In genomic region chr9:133475292-133475941, GRCh38 we compare ENCODE assay signal across 38 cellular contexts. TPM values are rescaled to one million over a fixed set of nuclear protein-coding genes. Genes with fewer than 3 reads are reported as not detected.
"Had no signal": no experiment of that assay in that cellular context is flagged by ENCODE, and none has a peak within 500 bp of the region (broad histone marks: within the 10 kb centered on the region; RNA-seq: fewer than 3 reads in every experiment).

No MANE protein-coding gene starts in this region.

- H3K27ac Mint-ChIP-seq: activated CD4-positive, alpha-beta memory T cell treated with anti-CD3 and anti-CD28 coated beads for 36 hours; activated CD4-positive, alpha-beta T cell treated with anti-CD3 and anti-CD28 coated beads, Interleukin-2, amount 10 ng/mL, durations not matched to agents 24 days and 14 days; activated naive CD4-positive, alpha-beta T cell treated with anti-CD3 and anti-CD28 coated beads, Interleukin-2, amount 10 ng/mL, durations not matched to agents 7 days and 5 days; activated naive CD8-positive, alpha-beta T cell treated with anti-CD3 and anti-CD28 coated beads, Interleukin-2, amount 10 ng/mL, durations not matched to agents 7 days and 5 days; activated T-helper 1 cell treated with anti-CD3 and anti-CD28 coated beads, Interleukin-12 subunit alpha, Interleukin-12 subunit beta, Interleukin-2, Interleukin-4 antibody, amounts not matched to agents 30 ng/mL and 10 ng/mL and 1 ng/mL, durations not matched to agents 14 hours and 24 hours and 36 hours; nephron progenitor cell; T-helper 1 cell treated with Interleukin-12 subunit alpha and Interleukin-12 subunit beta and Interleukin-4 antibody, amounts not matched to agents 30 μg/mL and 1 μg/mL, for 36 hours had no signal

- H3K4me3 ChIP-seq: ascending aorta, esophagus squamous epithelium, hepatocyte, pancreas, prostate gland, smooth muscle cell, suprapubic skin, tibial artery, upper lobe of right lung had no signal

- H3K36me3 Mint-ChIP-seq: activated CD4-positive, alpha-beta memory T cell treated with anti-CD3 and anti-CD28 coated beads for 36 hours; activated naive CD4-positive, alpha-beta T cell treated with anti-CD3 and anti-CD28 coated beads, Interleukin-2, amount 10 ng/mL, durations not matched to agents 7 days and 5 days; activated naive CD8-positive, alpha-beta T cell treated with anti-CD3 and anti-CD28 coated beads, Interleukin-2, amount 10 ng/mL, durations not matched to agents 7 days and 5 days; brain had no signal

- H3K4me3 Mint-ChIP-seq: activated CD4-positive, alpha-beta memory T cell treated with anti-CD3 and anti-CD28 coated beads for 36 hours; activated CD4-positive, alpha-beta T cell treated with anti-CD3 and anti-CD28 coated beads, Interleukin-2, amount 10 ng/mL, durations not matched to agents 24 days and 14 days; activated naive CD4-positive, alpha-beta T cell treated with anti-CD3 and anti-CD28 coated beads, Interleukin-2, amount 10 ng/mL, durations not matched to agents 7 days and 5 days; activated naive CD8-positive, alpha-beta T cell treated with anti-CD3 and anti-CD28 coated beads, Interleukin-2, amount 10 ng/mL, durations not matched to agents 7 days and 5 days; activated T-helper 1 cell treated with anti-CD3 and anti-CD28 coated beads, Interleukin-12 subunit alpha, Interleukin-12 subunit beta, Interleukin-2, Interleukin-4 antibody, amounts not matched to agents 30 ng/mL and 10 ng/mL and 1 ng/mL, durations not matched to agents 14 hours and 24 hours and 36 hours; nephron progenitor cell; T-helper 1 cell treated with Interleukin-12 subunit alpha and Interleukin-12 subunit beta and Interleukin-4 antibody, amounts not matched to agents 30 μg/mL and 1 μg/mL, for 36 hours had no signal

- H3K9me3 ChIP-seq: ascending aorta, esophagus squamous epithelium, pancreas, prostate gland, suprapubic skin, tibial artery, upper lobe of right lung had no signal

- H3K4me2 ChIP-seq: hepatocyte, smooth muscle cell had no signal

- H3K27ac ChIP-seq: ascending aorta, epithelial cell of prostate, esophagus squamous epithelium, hepatocyte, pancreas, prostate gland, suprapubic skin, tibial artery, upper lobe of right lung had no signal

- H3K9me3 Mint-ChIP-seq: activated CD4-positive, alpha-beta memory T cell treated with anti-CD3 and anti-CD28 coated beads for 36 hours; activated CD4-positive, alpha-beta T cell treated with anti-CD3 and anti-CD28 coated beads, Interleukin-2, amount 10 ng/mL, durations not matched to agents 24 days and 14 days; activated naive CD4-positive, alpha-beta T cell treated with anti-CD3 and anti-CD28 coated beads, Interleukin-2, amount 10 ng/mL, durations not matched to agents 7 days and 5 days; activated naive CD8-positive, alpha-beta T cell treated with anti-CD3 and anti-CD28 coated beads, Interleukin-2, amount 10 ng/mL, durations not matched to agents 7 days and 5 days; activated T-helper 1 cell treated with anti-CD3 and anti-CD28 coated beads, Interleukin-12 subunit alpha, Interleukin-12 subunit beta, Interleukin-2, Interleukin-4 antibody, amounts not matched to agents 30 ng/mL and 10 ng/mL and 1 ng/mL, durations not matched to agents 14 hours and 24 hours and 36 hours; brain; nephron progenitor cell; T-helper 1 cell treated with Interleukin-12 subunit alpha and Interleukin-12 subunit beta and Interleukin-4 antibody, amounts not matched to agents 30 μg/mL and 1 μg/mL, for 36 hours had no signal

- ATAC-seq: left ventricle myocardium superior, pancreas, upper lobe of right lung had no signal

- H3K4me1 ChIP-seq: prostate gland had no signal

- H3K27me3 Mint-ChIP-seq: activated CD4-positive, alpha-beta memory T cell treated with anti-CD3 and anti-CD28 coated beads for 36 hours; activated naive CD8-positive, alpha-beta T cell treated with anti-CD3 and anti-CD28 coated beads, Interleukin-2, amount 10 ng/mL, durations not matched to agents 7 days and 5 days; brain had no signal

- DNase-seq: activated CD4-positive, alpha-beta memory T cell treated with anti-CD3 and anti-CD28 coated beads for 36 hours; activated CD4-positive, alpha-beta T cell treated with anti-CD3 and anti-CD28 coated beads, Interleukin-2, amount 10 ng/mL, durations not matched to agents 24 days and 14 days; activated CD4-positive, CD25-positive, alpha-beta regulatory T cell treated with anti-CD3 and anti-CD28 coated beads, Interleukin-2, amount 50 U/mL, for 72 hours; activated CD8-positive, alpha-beta memory T cell treated with anti-CD3 and anti-CD28 coated beads, Interleukin-2, amount 50 U/mL, for 4 hours; activated effector memory CD4-positive, alpha-beta T cell treated with anti-CD3 and anti-CD28 coated beads, Interleukin-2, amount 50 U/mL, for 16 hours; activated naive CD4-positive, alpha-beta T cell treated with anti-CD3 and anti-CD28 coated beads, Interleukin-2, amount 10 ng/mL, durations not matched to agents 7 days and 5 days; activated naive CD8-positive, alpha-beta T cell treated with anti-CD3 and anti-CD28 coated beads, Interleukin-2, amount 10 ng/mL, durations not matched to agents 7 days and 5 days; activated T-cell treated with anti-CD3 and anti-CD28 coated beads, Interleukin-2, amount 50 U/mL, for 1 hour; dermis blood vessel endothelial cell; effector CD4-positive, alpha-beta T cell; esophagus squamous epithelium; foreskin melanocyte; islet precursor cell; left ventricle myocardium superior; nephron progenitor cell; nucleus accumbens; retina; stimulated activated CD4-positive, alpha-beta T cell treated with anti-CD3 and anti-CD28 coated beads, Interleukin-1b, Interleukin-23, amount 100 ng/mL, for 48 hours; stimulated activated CD4-positive, alpha-beta T cell treated with anti-CD3 and anti-CD28 coated beads, Interleukin-4, amount 100 ng/mL, for 4 hours; stimulated activated CD8-positive, alpha-beta memory T cell treated with anti-CD3 and anti-CD28 coated beads, Interleukin-4, amount 100 ng/mL, for 48 hours; stimulated activated naive CD4-positive, alpha-beta T cell; T1000; tibial artery; upper lobe of right lung had no signal

- FAIRE-seq: pancreas had no signal

RNA-seq across cellular contexts. Expression of gene MYMK, which starts 49.3 kb away (rescaled TPM):
- total RNA-seq: activated CD4-positive, alpha-beta memory T cell treated with anti-CD3 and anti-CD28 coated beads for 36 hours; activated CD4-positive, alpha-beta T cell treated with anti-CD3 and anti-CD28 coated beads, Interleukin-2, amount 10 ng/mL, durations not matched to agents 24 days and 14 days; activated CD8-positive, alpha-beta memory T cell treated with anti-CD3 and anti-CD28 coated beads for 36 hours; activated naive CD8-positive, alpha-beta T cell treated with anti-CD3 and anti-CD28 coated beads, Interleukin-2, amount 10 ng/mL, durations not matched to agents 7 days and 5 days; activated T-helper 1 cell treated with anti-CD3 and anti-CD28 coated beads, Interleukin-12 subunit alpha, Interleukin-12 subunit beta, Interleukin-2, Interleukin-4 antibody, amounts not matched to agents 30 ng/mL and 10 ng/mL and 1 ng/mL, durations not matched to agents 14 hours and 24 hours and 36 hours; ascending aorta; cardiac septum; dermis blood vessel endothelial cell; esophagus squamous epithelium; hepatocyte; left ventricle myocardium superior; lung microvascular endothelial cell; mucosa of gallbladder; pancreas; prostate gland; smooth muscle cell; suprapubic skin; upper lobe of right lung had no signal
- polyA plus RNA-seq: pancreas, smooth muscle cell had no signal
